In genomic region chr5:173755319-173755718, GRCh38 we compare ENCODE assay signal across 23 cellular contexts.
DNase-seq lines count a peak whose midpoint lies in the region; ATAC-seq, FAIRE-seq and TF ChIP-seq lines count a peak whose summit lies in the region.
"Had no signal": no experiment of that assay in that cellular context is flagged by ENCODE, and none has a peak within 500 bp of the region (broad histone marks: within the 10 kb centered on the region; RNA-seq: fewer than 3 reads in every experiment).

No MANE protein-coding gene starts in this region.

- no peak overlapping the region for H3K4me2 ChIP-seq in K562 (ENCODE audit: insufficient read depth, low read length)
- H3K4me2 ChIP-seq: BLaER1 had no signal

- H3K27ac ChIP-seq in K562 (ENCODE audit: extremely low read depth, low read depth, low read length) (no peak overlapping the region), gastrocnemius medialis (peak overlapping the region; percentile 88 to 97 (median 92)), lower lobe of right lung (no peak overlapping the region)
- H3K27ac ChIP-seq: 22Rv1, BLaER1, C4-2B, GM23248 had no signal

- peaks cover 6% of the 10 kb centered on the region for H3K27me3 Mint-ChIP-seq in nephron (ENCODE audit: low read depth)
- no peaks in the 10 kb centered on the region for H3K27me3 Mint-ChIP-seq in stimulated activated memory B cell treated with anti-CD40 and anti-IgM and Interleukin-4, amounts not matched to agents 10 μg/mL and 1 μg/mL and 100 μg/mL, for 72 hours

- POLR2A ChIA-PET in K562 (lab: Yijun Ruan, JAX), result interaction anchor here (0.6 kb wide), 1 partner anchor 36 kb away, joined by 3 read pairs; no protein-coding TSS in a partner anchor

- H3K9ac ChIP-seq in K562 (ENCODE audit: insufficient read depth in 1 of 2, low read depth in 2 of 2, low read length in 2 of 2), result no peak overlapping the region
- H3K9ac ChIP-seq: BLaER1, GM23248 had no signal

- no peaks in the 10 kb centered on the region for H4K20me1 ChIP-seq in K562 (replicated peaks; ENCODE audit: control insufficient read depth, insufficient read depth, low read length)
- H4K20me1 ChIP-seq: BLaER1 had no signal

- TF ChIP-seq EP300 in K562 (IDR thresholded peaks at IDR 0.05; ENCODE audit: low read length), result no peak

- no peaks in the 10 kb centered on the region for H3K27me3 ChIP-seq in K562 (ENCODE audit: control insufficient read depth in 2 of 2, insufficient read depth in 2 of 2, low read length in 2 of 2)
- no peaks in the 10 kb centered on the region for H3K27me3 ChIP-seq in gastrocnemius medialis
- H3K27me3 ChIP-seq in lower lobe of right lung (ENCODE audit: low read depth), result no peaks in the 10 kb centered on the region
- H3K27me3 ChIP-seq: BLaER1 had no signal

- CTCF ChIA-PET in K562 (lab: Yijun Ruan, JAX; ENCODE audit: low intra/inter-chr PET ratio), result no interaction called here

- H3K36me3 Mint-ChIP-seq in nephron (ENCODE audit: low read depth), result no peaks in the 10 kb centered on the region
- no peaks in the 10 kb centered on the region for H3K36me3 Mint-ChIP-seq in stimulated activated memory B cell treated with anti-CD40 and anti-IgM and Interleukin-4, amounts not matched to agents 10 μg/mL and 1 μg/mL and 100 μg/mL, for 72 hours
- H3K36me3 Mint-ChIP-seq: CD4-positive, CD25-positive, alpha-beta regulatory T cell; CD8-positive, alpha-beta T cell had no signal

- H3K27ac Mint-ChIP-seq in nephron, result peak overlapping the region; percentile 49 to 69 (median 69)
- peak overlapping the region; percentile 31 for H3K27ac Mint-ChIP-seq in stimulated activated memory B cell treated with anti-CD40 and anti-IgM and Interleukin-4, amounts not matched to agents 10 μg/mL and 1 μg/mL and 100 μg/mL, for 72 hours
- H3K27ac Mint-ChIP-seq: B cell; CD8-positive, alpha-beta T cell; H9 had no signal

- in situ Hi-C loops in K562 (cut with MboI) (no loop called here), gastrocnemius medialis (cut with MboI; ENCODE audit: low sequenced_read_pairs in 4 of 4) (loop anchor here (10.0 to 25.0 kb wide), 3 partner anchors 207 to 293 kb away; no protein-coding TSS in a partner anchor)

- H3K9me3 Mint-ChIP-seq in nephron, result no peaks in the 10 kb centered on the region
- H3K9me3 Mint-ChIP-seq in stimulated activated memory B cell treated with anti-CD40 and anti-IgM and Interleukin-4, amounts not matched to agents 10 μg/mL and 1 μg/mL and 100 μg/mL, for 72 hours, result no peaks in the 10 kb centered on the region
- H3K9me3 Mint-ChIP-seq: CD8-positive, alpha-beta T cell; H9 had no signal

- DNase-seq in K562 (ENCODE audit: extremely low read depth in 1 of 4, low spot score in 3 of 4) (no peak), gastrocnemius medialis (no peak), HuH-7.5 (ENCODE audit: low spot score) (no peak), NCI-H1436 treated with DMSO at 0.1 percent for 48 hours (lab: John Stamatoyannopoulos, UW) (no peak), Kasumi-1 (lab: John Stamatoyannopoulos, UW) (no peak), lower lobe of right lung (no peak)
- DNase-seq: Caco-2; CD4-positive, CD25-positive, alpha-beta regulatory T cell; CD8-positive, alpha-beta T cell; DMS153; DND-41; GM23248; H9 had no signal

- no peak for TF ChIP-seq RAD21 in K562 (CRISPR knock-in tag; conservative IDR thresholded peaks at IDR 0.05 in 1 of 2, IDR thresholded peaks at IDR 0.05 in 1 of 2)

- H3K36me3 ChIP-seq in K562 (ENCODE audit: control insufficient read depth, insufficient read depth, low read length), result no peaks in the 10 kb centered on the region
- H3K36me3 ChIP-seq in gastrocnemius medialis, result no peaks in the 10 kb centered on the region
- no peaks in the 10 kb centered on the region for H3K36me3 ChIP-seq in lower lobe of right lung
- H3K36me3 ChIP-seq: BLaER1 had no signal

- TF ChIP-seq CTCF in K562 (IDR thresholded peaks at IDR 0.05 in 2 of 3, conservative IDR thresholded peaks at IDR 0.05 in 1 of 3; ENCODE audit: insufficient read depth in 2 of 3, low read depth in 1 of 3, low read length in 3 of 3) (no peak), nephron (IDR thresholded peaks at IDR 0.05; ENCODE audit: unreplicated experiment in 3 of 3) (no peak), gastrocnemius medialis (IDR thresholded peaks at IDR 0.05 in 4 of 5, conservative IDR thresholded peaks at IDR 0.05 in 1 of 5) (no peak), lower lobe of right lung (IDR thresholded peaks at IDR 0.05) (no peak)

- H3K4me1 Mint-ChIP-seq in nephron, result peaks cover 34% of the 10 kb centered on the region
- peaks cover 16% of the 10 kb centered on the region for H3K4me1 Mint-ChIP-seq in stimulated activated memory B cell treated with anti-CD40 and anti-IgM and Interleukin-4, amounts not matched to agents 10 μg/mL and 1 μg/mL and 100 μg/mL, for 72 hours

- 57% methylated on average over 3 of the region's 3 CpGs for WGBS in K562 (ENCODE audit: insufficient coverage, low coverage, missing lambda C conversion rate)

- no peaks in the 10 kb centered on the region for H3K9me1 ChIP-seq in K562 (ENCODE audit: control insufficient read depth, insufficient read depth, low read length)

- H2AFZ ChIP-seq in K562 (ENCODE audit: low read depth, low read length), result no peak overlapping the region
- H2AFZ ChIP-seq: GM23248 had no signal

- ATAC-seq in K562 (no peak), gastrocnemius medialis (peak in 1 of 2 donors; percentile 3), lower lobe of right lung (no peak)
- no peak for ATAC-seq in stimulated activated memory B cell treated with anti-CD40 and anti-IgM and Interleukin-4, amounts not matched to agents 10 μg/mL and 1 μg/mL and 100 μg/mL, for 72 hours
- ATAC-seq: CD8-positive, alpha-beta T cell; HCT116 had no signal

- H3K4me3 Mint-ChIP-seq in nephron, result no peak overlapping the region
- H3K4me3 Mint-ChIP-seq in stimulated activated memory B cell treated with anti-CD40 and anti-IgM and Interleukin-4, amounts not matched to agents 10 μg/mL and 1 μg/mL and 100 μg/mL, for 72 hours, result no peak overlapping the region
- H3K4me3 Mint-ChIP-seq: B cell; CD4-positive, CD25-positive, alpha-beta regulatory T cell; CD8-positive, alpha-beta T cell; H9 had no signal

- FAIRE-seq in K562 (lab: Jason Lieb, UNC), result no peak
- FAIRE-seq: A204.1, G401.6, GM12892 had no signal

- H3K4me3 ChIP-seq in K562, result no peak overlapping the region
- no peak overlapping the region for H3K4me3 ChIP-seq in gastrocnemius medialis
- no peak overlapping the region for H3K4me3 ChIP-seq in lower lobe of right lung
- H3K4me3 ChIP-seq: BLaER1, GM23248 had no signal

- TF ChIP-seq POLR2A in K562 (conservative IDR thresholded peaks at IDR 0.05) (no peak), gastrocnemius medialis (IDR thresholded peaks at IDR 0.05) (no peak)

- BruUV-seq in K562 (replicated peaks; lab: Mats Ljungman, UMichigan), result no TSS peak

- intact Hi-C loops in K562 (cut with micrococcal nuclease) (no loop called here), gastrocnemius medialis (cut with DNase I; ENCODE audit: low total_unique reads) (no loop called here), lower lobe of right lung (cut with DNase I) (no loop called here)

- H3K79me2 ChIP-seq in K562 (ENCODE audit: control insufficient read depth, insufficient read depth, low read length), result no peaks in the 10 kb centered on the region

- H3K9me3 ChIP-seq in K562 (replicated peaks; ENCODE audit: control insufficient read depth, insufficient read depth, low read depth, low read length) (no peaks in the 10 kb centered on the region), gastrocnemius medialis (no peaks in the 10 kb centered on the region), lower lobe of right lung (no peaks in the 10 kb centered on the region)
- H3K9me3 ChIP-seq: BLaER1, Caco-2 had no signal

- H3K4me1 ChIP-seq in K562 (replicated peaks in 1 of 2; ENCODE audit: control insufficient read depth in 2 of 2, insufficient read depth in 2 of 2, low read length in 2 of 2) (peaks cover 8 to 24% of the 10 kb centered on the region in 2 experiments; a peak in 4 of 5 replicates), gastrocnemius medialis (peaks cover 57 to 59% of the 10 kb centered on the region in 2 donors), lower lobe of right lung (no peaks in the 10 kb centered on the region)
- H3K4me1 ChIP-seq: BLaER1, Caco-2 had no signal

TF ChIP-seq in K562, 482 proteins besides CTCF, POLR2A, EP300 and RAD21:
- TF ChIP-seq KDM5B (IDR thresholded peaks at IDR 0.05; ENCODE audit: insufficient replicate concordance, low read depth, low read length) (no peak), ZNF395 (CRISPR knock-in tag; IDR thresholded peaks at IDR 0.05) (peak; percentile 33; the same call in 1 of the 2 replicates), SMAD4 (CRISPR knock-in tag; conservative IDR thresholded peaks at IDR 0.05) (0 out of 2 replicates have a peak, but pooled peaks have one; percentile 39)

Comparison
In these comparisons a context has a peak if more than half of its experiments do, and no peak if none do; other contexts are left out.
1. H3K27ac ChIP-seq: peak in gastrocnemius medialis (4 of 4); none in K562 (single experiment) and lower lobe of right lung (single experiment).